8 cellular contexts compared by ENCODE assay signal in the genomic region with DNA sequence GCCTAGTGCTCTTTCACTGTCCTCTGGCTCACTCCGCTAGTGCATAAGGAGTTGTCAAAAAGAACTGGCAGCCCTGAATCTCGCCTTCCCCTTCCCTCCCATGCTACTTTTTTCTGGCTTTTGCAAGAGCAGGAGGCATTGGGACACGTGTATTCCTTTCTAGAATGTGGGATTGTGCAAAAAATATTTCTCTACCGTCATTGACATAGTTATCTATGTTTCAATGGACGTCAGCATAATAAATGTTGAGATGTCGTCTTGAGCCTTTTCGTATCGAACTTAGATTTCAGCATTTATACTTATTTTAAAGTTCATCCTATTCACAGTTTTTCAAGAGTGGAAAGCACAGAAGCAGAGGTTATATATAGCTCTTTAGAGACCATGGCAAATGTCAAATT. TPM values are rescaled to one million over a fixed set of nuclear protein-coding genes. Genes with fewer than 3 reads are reported as not detected.
DNase-seq lines count a peak whose midpoint lies in the region; ATAC-seq and TF ChIP-seq lines count a peak whose summit lies in the region.

No MANE protein-coding gene starts in this region.

- no peak for TF ChIP-seq EP300 in suprapubic skin (IDR thresholded peaks at IDR 0.05)

- no peak for TF ChIP-seq POLR2A in suprapubic skin (IDR thresholded peaks at IDR 0.05)

- WGBS in suprapubic skin, result 13% methylated on average over 8 of the region's 8 CpGs

- H3K4me1 ChIP-seq in left lung (peaks cover 8 to 23% of the 10 kb centered on the region in 2 donors), suprapubic skin (peaks cover 19% of the 10 kb centered on the region)

- H3K27ac ChIP-seq in angular gyrus (ENCODE audit: low read depth, low read length) (peak overlapping the region; percentile 100), left lung (peak overlapping the region; percentile 94 to 97), suprapubic skin (peak overlapping the region; percentile 98)

- H3K27me3 ChIP-seq in left lung (no peaks in the 10 kb centered on the region), suprapubic skin (no peaks in the 10 kb centered on the region)

- TF ChIP-seq CTCF in left lung (IDR thresholded peaks at IDR 0.05) (no peak), suprapubic skin (IDR thresholded peaks at IDR 0.05) (no peak)

- H3K36me3 ChIP-seq in left lung, result peaks cover 0 to 31% of the 10 kb centered on the region in 2 donors
- H3K36me3 ChIP-seq in suprapubic skin, result peaks cover 26% of the 10 kb centered on the region

- H3K4me3 ChIP-seq in left lung (peak overlapping the region; percentile 52 to 62), suprapubic skin (peak overlapping the region; percentile 55)

- peaks cover 30% of the 10 kb centered on the region for H3K36me3 Mint-ChIP-seq in T-helper 2 cell treated with Interferon-gamma antibody and Interleukin-4, amounts not matched to agents 5 μg/mL and 100 μg/mL, for 36 hours (ENCODE audit: low read depth)

- H3K27ac Mint-ChIP-seq in T-helper 2 cell treated with Interferon-gamma antibody and Interleukin-4, amounts not matched to agents 5 μg/mL and 100 μg/mL, for 36 hours, result peak overlapping the region; percentile 98

- H3K4me3 Mint-ChIP-seq in T-helper 2 cell treated with Interferon-gamma antibody and Interleukin-4, amounts not matched to agents 5 μg/mL and 100 μg/mL, for 36 hours, result peak overlapping the region; percentile 93

- no peak for DNase-seq in T-helper 2 cell treated with Interferon-gamma antibody and Interleukin-4, amounts not matched to agents 5 μg/mL and 100 μg/mL, for 36 hours (ENCODE audit: low spot score)
- DNase-seq in T-helper 2 cell (no peak), left lung (no peak), suprapubic skin (ENCODE audit: low spot score in 2 of 2) (no peak), HCEC 1CT (no peak), cerebellar nuclear complex (lab: John Stamatoyannopoulos, UW) (no peak)
- no peak for DNase-seq in effector CD4-positive, alpha-beta T cell

- no peaks in the 10 kb centered on the region for H3K9me3 Mint-ChIP-seq in T-helper 2 cell treated with Interferon-gamma antibody and Interleukin-4, amounts not matched to agents 5 μg/mL and 100 μg/mL, for 36 hours

- intact Hi-C loops in left lung (cut with DNase I), result no loop called here

- H3K4me1 Mint-ChIP-seq in T-helper 2 cell treated with Interferon-gamma antibody and Interleukin-4, amounts not matched to agents 5 μg/mL and 100 μg/mL, for 36 hours (ENCODE audit: low read depth), result peaks cover 30% of the 10 kb centered on the region

- H3K27me3 Mint-ChIP-seq in T-helper 2 cell treated with Interferon-gamma antibody and Interleukin-4, amounts not matched to agents 5 μg/mL and 100 μg/mL, for 36 hours (ENCODE audit: low read depth), result peaks cover 8% of the 10 kb centered on the region

- H3K9me3 ChIP-seq in left lung (no peaks in the 10 kb centered on the region), suprapubic skin (no peaks in the 10 kb centered on the region)

- ATAC-seq in left lung, result no peak

RNA-seq across cellular contexts. Expression of a gene that starts 0.7 kb away (rescaled TPM):
- 10 to 100 TPM; 13.1 to 17.8 TPM for total RNA-seq in left lung
- total RNA-seq in suprapubic skin, result 10 to 100 TPM; 12.6 to 17.8 (median 16.2) TPM

RNA-seq across cellular contexts. Expression of a gene that starts 37.2 kb away (rescaled TPM):
- total RNA-seq in left lung (10 to 100 TPM in 1 of 2 donors, 1 to 10 TPM in 1; 8.8 to 14.1 TPM), suprapubic skin (1 to 10 TPM; 1.3 to 5.6 (median 3.6) TPM)
